Comparison of ENCODE assay signal across 32 cellular contexts in genomic region chr4:149048451-149049143, GRCh38.
"Had no signal": no experiment of that assay in that cellular context is flagged by ENCODE, and none has a peak within 500 bp of the region (broad histone marks: within the 10 kb centered on the region; RNA-seq: fewer than 3 reads in every experiment).

No MANE protein-coding gene starts in this region.

- H3K9me3 ChIP-seq: MG63 had no signal

- H3K4me3 ChIP-seq: MG63 had no signal

- H3K27me3 ChIP-seq: MG63 had no signal

- H3K27ac ChIP-seq: WERI-Rb-1 had no signal

- H3K36me3 ChIP-seq: MG63, WERI-Rb-1 had no signal

- H3K9me3 Mint-ChIP-seq: activated CD4-positive, alpha-beta T cell treated with anti-CD3 and anti-CD28 coated beads, Interleukin-2, amount 10 ng/mL, durations not matched to agents 24 days and 14 days; activated CD8-positive, alpha-beta T cell treated with anti-CD3 and anti-CD28 coated beads for 36 hours; activated naive CD8-positive, alpha-beta T cell treated with anti-CD3 and anti-CD28 coated beads for 36 hours had no signal

- H3K27me3 Mint-ChIP-seq: activated CD4-positive, alpha-beta T cell treated with anti-CD3 and anti-CD28 coated beads, Interleukin-2, amount 10 ng/mL, durations not matched to agents 24 days and 14 days; activated CD8-positive, alpha-beta T cell treated with anti-CD3 and anti-CD28 coated beads for 36 hours; activated naive CD8-positive, alpha-beta T cell treated with anti-CD3 and anti-CD28 coated beads for 36 hours had no signal

- H3K36me3 Mint-ChIP-seq: activated naive CD8-positive, alpha-beta T cell treated with anti-CD3 and anti-CD28 coated beads for 36 hours had no signal

- H3K27ac Mint-ChIP-seq: activated CD4-positive, alpha-beta T cell treated with anti-CD3 and anti-CD28 coated beads, Interleukin-2, amount 10 ng/mL, durations not matched to agents 24 days and 14 days; activated CD8-positive, alpha-beta T cell treated with anti-CD3 and anti-CD28 coated beads for 36 hours; activated naive CD8-positive, alpha-beta T cell treated with anti-CD3 and anti-CD28 coated beads for 36 hours; activated T-cell treated with anti-CD3 and anti-CD28 coated beads, Interleukin-2, amount 50 U/mL, for 72 hours; activated T-helper 17 cell treated with anti-CD3 and anti-CD28 coated beads, Interleukin-2, amount 50 U/mL, for 72 hours had no signal

- DNase-seq: activated CD4-positive, alpha-beta T cell treated with anti-CD3 and anti-CD28 coated beads, Interleukin-2, amount 10 ng/mL, durations not matched to agents 24 days and 14 days; activated CD4-positive, alpha-beta T cell treated with anti-CD3 and anti-CD28 coated beads, Interleukin-2, amount 50 U/mL, for 4 hours; activated CD4-positive, CD25-positive, alpha-beta regulatory T cell; activated CD8-positive, alpha-beta T cell treated with anti-CD3 and anti-CD28 coated beads for 36 hours; activated effector memory CD4-positive, alpha-beta T cell treated with anti-CD3 and anti-CD28 coated beads, Interleukin-2, amount 50 U/mL, for 16 hours; activated naive CD4-positive, alpha-beta T cell; activated naive CD4-positive, alpha-beta T cell treated with anti-CD3 and anti-CD28 coated beads, Interleukin-2, amount 50 U/mL, for 16 hours; activated naive CD8-positive, alpha-beta T cell treated with anti-CD3 and anti-CD28 coated beads for 36 hours; activated T-cell treated with anti-CD3 and anti-CD28 coated beads, Interleukin-2, amount 50 U/mL, for 1 hour; activated T-cell treated with anti-CD3 and anti-CD28 coated beads, Interleukin-2, amount 50 U/mL, for 72 hours; amniotic stem cell; aorta; cerebellar nuclear complex; Kasumi-1; MG63; NCI-H1048; NCI-H1105 treated with DMSO at 0.1 percent for 48 hours; NCI-H1436; NCI-H187; NCI-H2029 treated with DMSO at 0.1 percent for 48 hours; NCI-H2107; NCI-H2171; NCI-H510A; NCI-H526; NCI-H748 treated with DMSO at 0.1 percent for 48 hours; OCI-M1; Right ventricle myocardium superior; SW 1271; T1000; WERI-Rb-1 had no signal

- H3K4me1 Mint-ChIP-seq: activated CD4-positive, alpha-beta T cell treated with anti-CD3 and anti-CD28 coated beads, Interleukin-2, amount 10 ng/mL, durations not matched to agents 24 days and 14 days; activated naive CD8-positive, alpha-beta T cell treated with anti-CD3 and anti-CD28 coated beads for 36 hours; activated T-helper 17 cell treated with anti-CD3 and anti-CD28 coated beads, Interleukin-2, amount 50 U/mL, for 72 hours had no signal

- FAIRE-seq: colon had no signal

- ATAC-seq: activated CD8-positive, alpha-beta T cell treated with anti-CD3 and anti-CD28 coated beads for 36 hours; activated T-cell treated with anti-CD3 and anti-CD28 coated beads, Interleukin-2, amount 50 U/mL, for 72 hours; activated T-helper 17 cell treated with anti-CD3 and anti-CD28 coated beads, Interleukin-2, amount 50 U/mL, for 72 hours had no signal

- H3K4me3 Mint-ChIP-seq: activated CD4-positive, alpha-beta T cell treated with anti-CD3 and anti-CD28 coated beads, Interleukin-2, amount 10 ng/mL, durations not matched to agents 24 days and 14 days; activated CD8-positive, alpha-beta T cell treated with anti-CD3 and anti-CD28 coated beads for 36 hours; activated naive CD8-positive, alpha-beta T cell treated with anti-CD3 and anti-CD28 coated beads for 36 hours; activated T-cell treated with anti-CD3 and anti-CD28 coated beads, Interleukin-2, amount 50 U/mL, for 72 hours; activated T-helper 17 cell treated with anti-CD3 and anti-CD28 coated beads, Interleukin-2, amount 50 U/mL, for 72 hours had no signal
